Comparison of ENCODE assay signal across 2 cellular contexts in genomic region chr6:6650839-6651238, GRCh38.
TF ChIP-seq lines count a peak whose summit lies in the region.

No MANE protein-coding gene starts in this region.

TF ChIP-seq in SK-N-SH treated with all-trans-retinoic acid at 6 μM for 48 hours, 23 proteins besides CTCF, POLR2A, EP300 and RAD21:
- TF ChIP-seq, protein P1, sequence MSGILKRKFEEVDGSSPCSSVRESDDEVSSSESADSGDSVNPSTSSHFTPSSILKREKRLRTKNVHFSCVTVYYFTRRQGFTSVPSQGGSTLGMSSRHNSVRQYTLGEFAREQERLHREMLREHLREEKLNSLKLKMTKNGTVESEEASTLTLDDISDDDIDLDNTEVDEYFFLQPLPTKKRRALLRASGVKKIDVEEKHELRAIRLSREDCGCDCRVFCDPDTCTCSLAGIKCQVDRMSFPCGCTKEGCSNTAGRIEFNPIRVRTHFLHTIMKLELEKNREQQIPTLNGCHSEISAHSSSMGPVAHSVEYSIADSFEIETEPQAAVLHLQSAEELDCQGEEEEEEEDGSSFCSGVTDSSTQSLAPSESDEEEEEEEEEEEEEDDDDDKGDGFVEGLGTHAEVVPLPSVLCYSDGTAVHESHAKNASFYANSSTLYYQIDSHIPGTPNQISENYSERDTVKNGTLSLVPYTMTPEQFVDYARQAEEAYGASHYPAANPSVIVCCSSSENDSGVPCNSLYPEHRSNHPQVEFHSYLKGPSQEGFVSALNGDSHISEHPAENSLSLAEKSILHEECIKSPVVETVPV (CRISPR knock-in tag; IDR thresholded peaks at IDR 0.05): no peak
- 0 out of 2 replicates have a peak, but pooled peaks have one; percentile 24 for TF ChIP-seq ZNF8 (CRISPR knock-in tag; IDR thresholded peaks at IDR 0.05)

TF ChIP-seq in SK-N-SH, 30 proteins besides CTCF, POLR2A, EP300 and RAD21 (continued from another document):
- TF ChIP-seq EZH2phosphoT487 (IDR thresholded peaks at IDR 0.05; ENCODE audit: borderline replicate concordance, low read depth) (no peak), RXRA (IDR thresholded peaks at IDR 0.05; ENCODE audit: borderline replicate concordance, low read depth) (no peak), NFIC (IDR thresholded peaks at IDR 0.05; ENCODE audit: borderline replicate concordance) (no peak)
